Comparison of ENCODE assay signal across 11 cellular contexts in genomic region chr10:124686707-124687376, GRCh38. TPM values are rescaled to one million over a fixed set of nuclear protein-coding genes. Genes with fewer than 3 reads are reported as not detected.
DNase-seq lines count a peak whose midpoint lies in the region; ATAC-seq, FAIRE-seq and TF ChIP-seq lines count a peak whose summit lies in the region.
"Had no signal": no experiment of that assay in that cellular context is flagged by ENCODE, and none has a peak within 500 bp of the region (broad histone marks: within the 10 kb centered on the region; RNA-seq: fewer than 3 reads in every experiment).

No MANE protein-coding gene starts in this region.

- no peaks in the 10 kb centered on the region for H3K27me3 Mint-ChIP-seq in activated T-cell treated with anti-CD3 and anti-CD28 coated beads, Interleukin-2, amount 50 U/mL, for 72 hours (ENCODE audit: low read depth)
- H3K27me3 Mint-ChIP-seq in activated T-cell treated with anti-CD3 and anti-CD28 coated beads, Interleukin-2, amount 50 U/mL, for 4 hours (ENCODE audit: low read depth) = no peaks in the 10 kb centered on the region
- H3K27me3 Mint-ChIP-seq in natural killer cell (ENCODE audit: low read depth in 2 of 2) = no peaks in the 10 kb centered on the region

- intact Hi-C loops in natural killer cell (cut with micrococcal nuclease) (loop anchor here (5.0 kb wide), 1 partner anchor 155 kb away; no protein-coding TSS in a partner anchor), uterus (cut with DNase I; ENCODE audit: low total_unique reads) (no loop called here)

- ATAC-seq in activated T-cell treated with anti-CD3 and anti-CD28 coated beads, Interleukin-2, amount 50 U/mL, for 72 hours (replicated peaks in 1 of 2) = no peak
- ATAC-seq in activated T-cell treated with anti-CD3 and anti-CD28 coated beads, Interleukin-2, amount 50 U/mL, for 4 hours = no peak
- ATAC-seq in natural killer cell = no peak
- ATAC-seq in GM19452 (IDR thresholded peaks at IDR 0.05; ENCODE audit: unreplicated experiment) = no peak
- ATAC-seq: foreskin keratinocyte had no signal

- peak overlapping the region; percentile 47 for H3K27ac Mint-ChIP-seq in activated T-cell treated with anti-CD3 and anti-CD28 coated beads, Interleukin-2, amount 50 U/mL, for 72 hours
- H3K27ac Mint-ChIP-seq in natural killer cell = peak overlapping the region; percentile 91 to 98

- H3K9me3 ChIP-seq in uterus = no peaks in the 10 kb centered on the region

- H3K27me3 ChIP-seq in uterus = no peaks in the 10 kb centered on the region
- H3K27me3 ChIP-seq: foreskin keratinocyte had no signal

- H3K4me3 Mint-ChIP-seq in activated T-cell treated with anti-CD3 and anti-CD28 coated beads, Interleukin-2, amount 50 U/mL, for 72 hours = peak overlapping the region in 1 of 2 donors; percentile 32
- H3K4me3 Mint-ChIP-seq in activated T-cell treated with anti-CD3 and anti-CD28 coated beads, Interleukin-2, amount 50 U/mL, for 4 hours = no peak overlapping the region
- H3K4me3 Mint-ChIP-seq in natural killer cell = no peak overlapping the region

- no peaks in the 10 kb centered on the region for H3K4me1 ChIP-seq in uterus
- H3K4me1 ChIP-seq: foreskin keratinocyte had no signal

- DNase-seq in activated T-cell treated with anti-CD3 and anti-CD28 coated beads, Interleukin-2, amount 50 U/mL, for 72 hours = no peak
- DNase-seq in activated T-cell treated with anti-CD3 and anti-CD28 coated beads, Interleukin-2, amount 50 U/mL, for 4 hours = no peak
- DNase-seq in epidermal melanocyte (ENCODE audit: insufficient read length, low spot score) (peak; percentile 75), natural killer cell (no peak), uterus (no peak), NCI-H524 (lab: John Stamatoyannopoulos, UW) (no peak), D721Med (ENCODE audit: insufficient read length, low spot score) (no peak)
- DNase-seq: ACHN; activated CD4-positive, alpha-beta T cell treated with anti-CD3 and anti-CD28 coated beads for 4 hours; foreskin keratinocyte had no signal

- TF ChIP-seq POLR2A in uterus (IDR thresholded peaks at IDR 0.05) = no peak

- peak overlapping the region; percentile 49 to 70 for H3K27ac ChIP-seq in uterus
- H3K27ac ChIP-seq: foreskin keratinocyte had no signal

- H3K36me3 ChIP-seq in uterus = no peaks in the 10 kb centered on the region

- peaks cover 89% of the 10 kb centered on the region for H3K4me1 Mint-ChIP-seq in activated T-cell treated with anti-CD3 and anti-CD28 coated beads, Interleukin-2, amount 50 U/mL, for 72 hours (ENCODE audit: low read depth)
- peaks cover 77% of the 10 kb centered on the region for H3K4me1 Mint-ChIP-seq in activated T-cell treated with anti-CD3 and anti-CD28 coated beads, Interleukin-2, amount 50 U/mL, for 4 hours (ENCODE audit: low read depth)
- H3K4me1 Mint-ChIP-seq in natural killer cell = peaks cover 81 to 94% of the 10 kb centered on the region in 2 donors

- no peak overlapping the region for H3K4me3 ChIP-seq in uterus

- peaks cover 11 to 23% of the 10 kb centered on the region in 2 donors for H3K36me3 Mint-ChIP-seq in activated T-cell treated with anti-CD3 and anti-CD28 coated beads, Interleukin-2, amount 50 U/mL, for 72 hours (ENCODE audit: insufficient read depth in 2 of 2)
- peaks cover 15% of the 10 kb centered on the region for H3K36me3 Mint-ChIP-seq in activated T-cell treated with anti-CD3 and anti-CD28 coated beads, Interleukin-2, amount 50 U/mL, for 4 hours (ENCODE audit: insufficient read depth)
- no peaks in the 10 kb centered on the region for H3K36me3 Mint-ChIP-seq in natural killer cell

- no peak for TF ChIP-seq CTCF in natural killer cell (IDR thresholded peaks at IDR 0.05)
- no peak for TF ChIP-seq CTCF in uterus (IDR thresholded peaks at IDR 0.05)
- no peak for TF ChIP-seq CTCF in D721Med (IDR thresholded peaks at IDR 0.05; ENCODE audit: insufficient read depth, missing control alignments)

- FAIRE-seq in D721Med (lab: Jason Lieb, UNC) = no peak

- no peaks in the 10 kb centered on the region for H3K9me3 Mint-ChIP-seq in activated T-cell treated with anti-CD3 and anti-CD28 coated beads, Interleukin-2, amount 50 U/mL, for 72 hours
- no peaks in the 10 kb centered on the region for H3K9me3 Mint-ChIP-seq in activated T-cell treated with anti-CD3 and anti-CD28 coated beads, Interleukin-2, amount 50 U/mL, for 4 hours
- no peaks in the 10 kb centered on the region for H3K9me3 Mint-ChIP-seq in natural killer cell

RNA-seq across cellular contexts. Expression of gene FAM53B, which starts 57.3 kb away (rescaled TPM):
- total RNA-seq in activated T-cell treated with anti-CD3 and anti-CD28 coated beads, Interleukin-2, amount 50 U/mL, for 72 hours = 10 to 100 TPM; 30.0 to 37.7 TPM
- total RNA-seq in activated T-cell treated with anti-CD3 and anti-CD28 coated beads, Interleukin-2, amount 50 U/mL, for 4 hours = 10 to 100 TPM; 12.9 to 19.2 (median 18.2) TPM
- total RNA-seq in natural killer cell (100 to 1,000 TPM in 2 of 3 donors, 10 to 100 TPM in 1; 77.4 to 172 (median 121) TPM), uterus (10 to 100 TPM; 10.9 to 94.3 (median 67.8) TPM)
